Comparison of ENCODE assay signal across 1 cellular context in the genomic region with DNA sequence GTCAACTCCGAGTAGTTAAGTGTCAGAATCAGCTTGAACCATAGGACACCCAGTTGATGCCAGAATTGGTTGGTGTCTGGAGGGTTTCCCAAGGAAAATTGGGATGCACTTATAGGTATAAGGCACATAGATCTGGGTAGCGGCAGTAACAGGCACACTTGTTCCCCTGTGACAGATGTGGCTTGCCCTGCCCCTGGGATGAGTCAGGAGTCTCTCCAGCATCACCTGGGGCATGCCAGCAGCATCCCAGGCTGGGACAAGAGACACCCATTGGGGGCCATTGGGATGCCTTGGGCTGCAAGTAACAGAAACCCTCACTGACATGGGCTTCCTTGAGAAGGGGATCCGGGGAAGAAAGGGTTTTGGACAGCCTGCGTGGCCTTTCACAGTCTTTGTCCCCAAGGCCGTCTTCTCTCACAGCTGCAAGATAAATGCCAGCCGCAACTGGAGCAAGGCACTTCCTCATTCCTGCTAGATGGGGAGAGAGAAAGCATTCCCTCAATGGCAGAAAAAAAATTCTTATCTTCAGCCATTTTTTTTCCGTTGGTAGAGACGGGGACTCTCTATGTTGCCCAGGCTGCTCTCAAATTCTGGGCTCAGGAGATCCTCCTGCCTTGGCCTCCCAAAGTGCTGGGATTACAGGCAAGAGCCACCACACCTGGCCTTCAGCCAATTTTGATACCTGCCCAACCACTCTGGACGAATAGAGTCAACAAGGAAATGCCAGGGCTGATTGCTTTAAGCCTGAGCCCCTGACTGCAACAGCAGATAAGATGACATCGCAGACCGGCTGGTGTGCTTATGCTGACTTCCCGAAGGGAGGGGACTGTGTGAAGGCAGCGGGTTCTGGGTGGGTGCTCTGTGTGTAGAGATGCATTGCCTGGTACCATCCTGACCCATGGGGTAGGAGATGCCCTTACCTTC.
TF ChIP-seq lines count a peak whose summit lies in the region.

No MANE protein-coding gene starts in this region.

TF ChIP-seq in K562, 482 proteins besides CTCF, POLR2A, EP300 and RAD21 (continued from another document and continues in another):
- TF ChIP-seq, protein P1, sequence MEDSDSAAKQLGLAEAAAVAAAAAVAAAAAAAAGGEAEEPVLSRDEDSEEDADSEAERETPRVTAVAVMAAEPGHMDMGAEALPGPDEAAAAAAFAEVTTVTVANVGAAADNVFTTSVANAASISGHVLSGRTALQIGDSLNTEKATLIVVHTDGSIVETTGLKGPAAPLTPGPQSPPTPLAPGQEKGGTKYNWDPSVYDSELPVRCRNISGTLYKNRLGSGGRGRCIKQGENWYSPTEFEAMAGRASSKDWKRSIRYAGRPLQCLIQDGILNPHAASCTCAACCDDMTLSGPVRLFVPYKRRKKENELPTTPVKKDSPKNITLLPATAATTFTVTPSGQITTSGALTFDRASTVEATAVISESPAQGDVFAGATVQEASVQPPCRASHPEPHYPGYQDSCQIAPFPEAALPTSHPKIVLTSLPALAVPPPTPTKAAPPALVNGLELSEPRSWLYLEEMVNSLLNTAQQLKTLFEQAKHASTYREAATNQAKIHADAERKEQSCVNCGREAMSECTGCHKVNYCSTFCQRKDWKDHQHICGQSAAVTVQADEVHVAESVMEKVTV (CRISPR knock-in tag; IDR thresholded peaks at IDR 0.05), result no peak
- peak; percentile 88 for TF ChIP-seq ELF1 (tag; IDR thresholded peaks at IDR 0.05)
- no peak for TF ChIP-seq ZNF121 (CRISPR knock-in tag; conservative IDR thresholded peaks at IDR 0.05)
- TF ChIP-seq ZNF263 (CRISPR knock-in tag; IDR thresholded peaks at IDR 0.05; ENCODE audit: borderline replicate concordance), result no peak
- no peak for TF ChIP-seq ZFP30 (CRISPR knock-in tag; IDR thresholded peaks at IDR 0.05; ENCODE audit: borderline replicate concordance)
- TF ChIP-seq ZBTB7A (IDR thresholded peaks at IDR 0.05; ENCODE audit: borderline replicate concordance, control insufficient read depth, low read depth, low read length), result no peak
- TF ChIP-seq ARID3A (IDR thresholded peaks at IDR 0.05; ENCODE audit: borderline replicate concordance, low read depth, low read length), result no peak
- no peak for TF ChIP-seq NEUROD1 (IDR thresholded peaks at IDR 0.05; ENCODE audit: borderline replicate concordance, low read depth, low read length, partially characterized antibody)
- no peak for TF ChIP-seq KDM1A (IDR thresholded peaks at IDR 0.05)
- TF ChIP-seq NFE2 (IDR thresholded peaks at IDR 0.05; ENCODE audit: low read depth), result peak; percentile 10; the same call in 1 of the 2 replicates
- TF ChIP-seq XRCC3 (IDR thresholded peaks at IDR 0.05), result no peak
- no peak; the same call in 1 of the 2 replicates for TF ChIP-seq SP1 (CRISPR knock-in tag; IDR thresholded peaks at IDR 0.05)
- no peak for TF ChIP-seq CREB1 (IDR thresholded peaks at IDR 0.05)
- TF ChIP-seq CREB1 (CRISPR knock-in tag; IDR thresholded peaks at IDR 0.05), result 0 out of 2 replicates have a peak, but pooled peaks have one; percentile 4
- TF ChIP-seq NCOA4 (IDR thresholded peaks at IDR 0.05; ENCODE audit: partially characterized antibody), result no peak
- TF ChIP-seq, protein P2, sequence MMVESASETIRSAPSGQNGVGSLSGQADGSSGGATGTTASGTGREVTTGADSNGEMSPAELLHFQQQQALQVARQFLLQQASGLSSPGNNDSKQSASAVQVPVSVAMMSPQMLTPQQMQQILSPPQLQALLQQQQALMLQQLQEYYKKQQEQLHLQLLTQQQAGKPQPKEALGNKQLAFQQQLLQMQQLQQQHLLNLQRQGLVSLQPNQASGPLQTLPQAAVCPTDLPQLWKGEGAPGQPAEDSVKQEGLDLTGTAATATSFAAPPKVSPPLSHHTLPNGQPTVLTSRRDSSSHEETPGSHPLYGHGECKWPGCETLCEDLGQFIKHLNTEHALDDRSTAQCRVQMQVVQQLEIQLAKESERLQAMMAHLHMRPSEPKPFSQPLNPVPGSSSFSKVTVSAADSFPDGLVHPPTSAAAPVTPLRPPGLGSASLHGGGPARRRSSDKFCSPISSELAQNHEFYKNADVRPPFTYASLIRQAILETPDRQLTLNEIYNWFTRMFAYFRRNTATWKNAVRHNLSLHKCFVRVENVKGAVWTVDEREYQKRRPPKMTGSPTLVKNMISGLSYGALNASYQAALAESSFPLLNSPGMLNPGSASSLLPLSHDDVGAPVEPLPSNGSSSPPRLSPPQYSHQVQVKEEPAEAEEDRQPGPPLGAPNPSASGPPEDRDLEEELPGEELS (CRISPR knock-in tag; IDR thresholded peaks at IDR 0.05; ENCODE audit: borderline replicate concordance), result no peak
- no peak for TF ChIP-seq SMAD1 (IDR thresholded peaks at IDR 0.05; ENCODE audit: low read depth, low read length, partially characterized antibody)
- TF ChIP-seq THRAP3 (IDR thresholded peaks at IDR 0.05; ENCODE audit: borderline replicate concordance), result no peak
- TF ChIP-seq PML (IDR thresholded peaks at IDR 0.05; ENCODE audit: low read length), result no peak; the same call in 1 of the 2 replicates
- TF ChIP-seq BACH1 (tag; IDR thresholded peaks at IDR 0.05), result 0 out of 2 replicates have a peak, but pooled peaks have one; percentile 21
- peak; percentile 68 for TF ChIP-seq ELF2 (CRISPR knock-in tag; IDR thresholded peaks at IDR 0.05)
- TF ChIP-seq CREB5 (CRISPR knock-in tag; IDR thresholded peaks at IDR 0.05), result no peak
- no peak for TF ChIP-seq ARNT (IDR thresholded peaks at IDR 0.05)
- peak; percentile 92 for TF ChIP-seq CTBP1 (IDR thresholded peaks at IDR 0.05; ENCODE audit: borderline replicate concordance)
- TF ChIP-seq E2F8 (IDR thresholded peaks at IDR 0.05; ENCODE audit: low read depth, partially characterized antibody), result no peak
- no peak for TF ChIP-seq KAT2B (IDR thresholded peaks at IDR 0.05; ENCODE audit: low read depth, low read length)
- TF ChIP-seq ZBTB43 (CRISPR knock-in tag; IDR thresholded peaks at IDR 0.05), result no peak
- TF ChIP-seq ZNF668 (CRISPR knock-in tag; IDR thresholded peaks at IDR 0.05), result no peak
- TF ChIP-seq, protein P3, sequence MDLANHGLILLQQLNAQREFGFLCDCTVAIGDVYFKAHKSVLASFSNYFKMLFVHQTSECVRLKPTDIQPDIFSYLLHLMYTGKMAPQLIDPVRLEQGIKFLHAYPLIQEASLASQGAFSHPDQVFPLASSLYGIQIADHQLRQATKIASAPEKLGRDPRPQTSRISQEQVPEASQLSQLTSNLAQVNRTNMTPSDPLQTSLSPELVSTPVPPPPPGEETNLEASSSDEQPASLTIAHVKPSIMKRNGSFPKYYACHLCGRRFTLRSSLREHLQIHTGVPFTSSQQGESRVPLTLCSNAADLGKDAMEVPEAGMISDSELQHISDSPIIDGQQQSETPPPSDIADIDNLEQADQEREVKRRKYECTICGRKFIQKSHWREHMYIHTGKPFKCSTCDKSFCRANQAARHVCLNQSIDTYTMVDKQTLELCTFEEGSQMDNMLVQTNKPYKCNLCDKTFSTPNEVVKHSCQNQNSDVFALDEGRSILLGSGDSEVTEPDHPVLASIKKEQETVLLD (IDR thresholded peaks at IDR 0.05), result no peak
- TF ChIP-seq ESRRB (CRISPR knock-in tag; IDR thresholded peaks at IDR 0.05; ENCODE audit: borderline replicate concordance), result no peak
- TF ChIP-seq ZNF830 (CRISPR knock-in tag; IDR thresholded peaks at IDR 0.05), result no peak
- TF ChIP-seq ZNF76 (CRISPR knock-in tag; IDR thresholded peaks at IDR 0.05; ENCODE audit: borderline replicate concordance), result no peak
- TF ChIP-seq, protein P4, sequence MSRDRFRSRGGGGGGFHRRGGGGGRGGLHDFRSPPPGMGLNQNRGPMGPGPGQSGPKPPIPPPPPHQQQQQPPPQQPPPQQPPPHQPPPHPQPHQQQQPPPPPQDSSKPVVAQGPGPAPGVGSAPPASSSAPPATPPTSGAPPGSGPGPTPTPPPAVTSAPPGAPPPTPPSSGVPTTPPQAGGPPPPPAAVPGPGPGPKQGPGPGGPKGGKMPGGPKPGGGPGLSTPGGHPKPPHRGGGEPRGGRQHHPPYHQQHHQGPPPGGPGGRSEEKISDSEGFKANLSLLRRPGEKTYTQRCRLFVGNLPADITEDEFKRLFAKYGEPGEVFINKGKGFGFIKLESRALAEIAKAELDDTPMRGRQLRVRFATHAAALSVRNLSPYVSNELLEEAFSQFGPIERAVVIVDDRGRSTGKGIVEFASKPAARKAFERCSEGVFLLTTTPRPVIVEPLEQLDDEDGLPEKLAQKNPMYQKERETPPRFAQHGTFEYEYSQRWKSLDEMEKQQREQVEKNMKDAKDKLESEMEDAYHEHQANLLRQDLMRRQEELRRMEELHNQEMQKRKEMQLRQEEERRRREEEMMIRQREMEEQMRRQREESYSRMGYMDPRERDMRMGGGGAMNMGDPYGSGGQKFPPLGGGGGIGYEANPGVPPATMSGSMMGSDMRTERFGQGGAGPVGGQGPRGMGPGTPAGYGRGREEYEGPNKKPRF (IDR thresholded peaks at IDR 0.05; ENCODE audit: low read depth, low read length), result no peak
- peak; percentile 30 for TF ChIP-seq RBBP5 (IDR thresholded peaks at IDR 0.05; ENCODE audit: borderline replicate concordance, insufficient read depth, low read length, poor library complexity, severe bottlenecking)
- no peak for TF ChIP-seq PBX2 (CRISPR knock-in tag; IDR thresholded peaks at IDR 0.05; ENCODE audit: low read depth)
- no peak for TF ChIP-seq PBX2 (tag; conservative IDR thresholded peaks at IDR 0.05; ENCODE audit: low read depth)
- no peak for TF ChIP-seq PHF20 (IDR thresholded peaks at IDR 0.05; ENCODE audit: partially characterized antibody)
- no peak for TF ChIP-seq SETDB1 (IDR thresholded peaks at IDR 0.05; ENCODE audit: low read length)
